In the genomic region with DNA sequence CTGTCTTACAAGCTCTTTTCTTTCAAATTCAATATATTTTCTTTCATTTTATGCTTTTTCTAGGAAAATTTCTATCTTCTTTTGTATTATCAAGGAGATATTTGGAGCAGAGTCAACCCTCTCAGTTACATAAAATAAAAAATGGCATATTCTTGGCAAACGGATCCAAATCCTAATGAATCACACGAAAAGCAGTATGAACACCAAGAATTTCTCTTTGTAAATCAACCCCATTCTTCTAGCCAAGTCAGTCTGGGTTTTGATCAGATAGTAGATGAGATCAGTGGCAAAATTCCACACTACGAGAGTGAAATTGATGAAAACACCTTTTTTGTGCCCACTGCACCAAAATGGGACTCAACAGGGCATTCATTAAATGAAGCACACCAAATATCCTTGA, we compare ENCODE assay signal across 31 cellular contexts. TPM values are rescaled to one million over a fixed set of nuclear protein-coding genes. Genes with fewer than 3 reads are reported as not detected.
"Had no signal": no experiment of that assay in that cellular context is flagged by ENCODE, and none has a peak within 500 bp of the region (broad histone marks: within the 10 kb centered on the region; RNA-seq: fewer than 3 reads in every experiment).

No MANE protein-coding gene starts in this region.

- DNase-seq: activated CD4-positive, alpha-beta memory T cell treated with anti-CD3 and anti-CD28 coated beads for 36 hours; activated CD4-positive, alpha-beta T cell treated with anti-CD3 and anti-CD28 coated beads, Interleukin-2, amount 10 ng/mL, durations not matched to agents 24 days and 14 days; activated CD4-positive, CD25-positive, alpha-beta regulatory T cell treated with anti-CD3 and anti-CD28 coated beads, Interleukin-2, amount 50 U/mL, for 72 hours; activated CD8-positive, alpha-beta memory T cell treated with anti-CD3 and anti-CD28 coated beads, Interleukin-2, amount 50 U/mL, for 4 hours; activated gamma-delta T cell; activated naive CD4-positive, alpha-beta T cell treated with anti-CD3 and anti-CD28 coated beads, Interleukin-2, amount 10 ng/mL, durations not matched to agents 7 days and 5 days; activated naive CD8-positive, alpha-beta T cell treated with anti-CD3 and anti-CD28 coated beads, Interleukin-2, amount 10 ng/mL, durations not matched to agents 7 days and 5 days; activated T-cell treated with anti-CD3 and anti-CD28 coated beads, Interleukin-2, amount 50 U/mL, for 1 hour; dermis blood vessel endothelial cell; effector CD4-positive, alpha-beta T cell; esophagus squamous epithelium; head of caudate nucleus; left ventricle myocardium inferior; nephron progenitor cell; ovary; small intestine; stimulated activated CD4-positive, alpha-beta T cell treated with anti-CD3 and anti-CD28 coated beads, Interleukin-1b, Interleukin-23, amount 100 ng/mL, for 48 hours; stimulated activated naive B cell treated with anti-CD40 and anti-IgM and Interleukin-4, amounts not matched to agents 10 μg/mL and 1 μg/mL and 100 μg/mL, for 72 hours; stomach; T-helper 2 cell; thyroid gland; upper lobe of left lung had no signal

- H3K27ac ChIP-seq: ascending aorta, gastroesophageal sphincter, left ventricle myocardium inferior, neutrophil, ovary, stomach, thyroid gland, upper lobe of left lung had no signal

- H3K36me3 Mint-ChIP-seq: activated CD4-positive, alpha-beta memory T cell treated with anti-CD3 and anti-CD28 coated beads for 36 hours; activated naive CD4-positive, alpha-beta T cell treated with anti-CD3 and anti-CD28 coated beads, Interleukin-2, amount 10 ng/mL, durations not matched to agents 7 days and 5 days; activated naive CD8-positive, alpha-beta T cell treated with anti-CD3 and anti-CD28 coated beads, Interleukin-2, amount 10 ng/mL, durations not matched to agents 7 days and 5 days; stimulated activated naive B cell treated with anti-CD40 and anti-IgM and Interleukin-4, amounts not matched to agents 10 μg/mL and 1 μg/mL and 100 μg/mL, for 72 hours had no signal

- H3K4me1 Mint-ChIP-seq: activated CD4-positive, alpha-beta T cell treated with anti-CD3 and anti-CD28 coated beads, Interleukin-2, amount 10 ng/mL, durations not matched to agents 24 days and 14 days; activated naive CD4-positive, alpha-beta T cell treated with anti-CD3 and anti-CD28 coated beads, Interleukin-2, amount 10 ng/mL, durations not matched to agents 7 days and 5 days; activated naive CD8-positive, alpha-beta T cell treated with anti-CD3 and anti-CD28 coated beads, Interleukin-2, amount 10 ng/mL, durations not matched to agents 7 days and 5 days; stimulated activated naive B cell treated with anti-CD40 and anti-IgM and Interleukin-4, amounts not matched to agents 10 μg/mL and 1 μg/mL and 100 μg/mL, for 72 hours had no signal

- H3K4me1 ChIP-seq: ascending aorta, gastroesophageal sphincter, left ventricle myocardium inferior, thyroid gland, upper lobe of left lung had no signal

- ATAC-seq: gastroesophageal sphincter; sciatic nerve; stimulated activated naive B cell treated with anti-CD40 and anti-IgM and Interleukin-4, amounts not matched to agents 10 μg/mL and 1 μg/mL and 100 μg/mL, for 72 hours had no signal

- H3K36me3 ChIP-seq: ascending aorta, esophagus squamous epithelium, gastroesophageal sphincter, left ventricle myocardium inferior, neutrophil, ovary, stomach, thyroid gland, upper lobe of left lung had no signal

- H3K27me3 ChIP-seq: ascending aorta, esophagus squamous epithelium, gastroesophageal sphincter, neutrophil, ovary, stomach, thyroid gland, upper lobe of left lung had no signal

- H3K27ac Mint-ChIP-seq: activated CD4-positive, alpha-beta memory T cell treated with anti-CD3 and anti-CD28 coated beads for 36 hours; activated CD4-positive, alpha-beta T cell treated with anti-CD3 and anti-CD28 coated beads, Interleukin-2, amount 10 ng/mL, durations not matched to agents 24 days and 14 days; activated naive CD4-positive, alpha-beta T cell treated with anti-CD3 and anti-CD28 coated beads, Interleukin-2, amount 10 ng/mL, durations not matched to agents 7 days and 5 days; activated naive CD8-positive, alpha-beta T cell treated with anti-CD3 and anti-CD28 coated beads, Interleukin-2, amount 10 ng/mL, durations not matched to agents 7 days and 5 days; activated T-helper 1 cell treated with anti-CD3 and anti-CD28 coated beads, Interleukin-12 subunit alpha, Interleukin-12 subunit beta, Interleukin-2, Interleukin-4 antibody, amounts not matched to agents 30 ng/mL and 10 ng/mL and 1 ng/mL, durations not matched to agents 14 hours and 24 hours and 36 hours; nephron progenitor cell; progenitor cell of endocrine pancreas; stimulated activated naive B cell treated with anti-CD40 and anti-IgM and Interleukin-4, amounts not matched to agents 10 μg/mL and 1 μg/mL and 100 μg/mL, for 72 hours had no signal

- H3K9me3 Mint-ChIP-seq: activated CD4-positive, alpha-beta memory T cell treated with anti-CD3 and anti-CD28 coated beads for 36 hours had no signal

- H3K27me3 Mint-ChIP-seq: activated CD4-positive, alpha-beta memory T cell treated with anti-CD3 and anti-CD28 coated beads for 36 hours; activated CD4-positive, alpha-beta T cell treated with anti-CD3 and anti-CD28 coated beads, Interleukin-2, amount 10 ng/mL, durations not matched to agents 24 days and 14 days; activated naive CD4-positive, alpha-beta T cell treated with anti-CD3 and anti-CD28 coated beads, Interleukin-2, amount 10 ng/mL, durations not matched to agents 7 days and 5 days; activated naive CD8-positive, alpha-beta T cell treated with anti-CD3 and anti-CD28 coated beads, Interleukin-2, amount 10 ng/mL, durations not matched to agents 7 days and 5 days; progenitor cell of endocrine pancreas; stimulated activated naive B cell treated with anti-CD40 and anti-IgM and Interleukin-4, amounts not matched to agents 10 μg/mL and 1 μg/mL and 100 μg/mL, for 72 hours had no signal

- H3K4me3 Mint-ChIP-seq: activated CD4-positive, alpha-beta memory T cell treated with anti-CD3 and anti-CD28 coated beads for 36 hours; activated CD4-positive, alpha-beta T cell treated with anti-CD3 and anti-CD28 coated beads, Interleukin-2, amount 10 ng/mL, durations not matched to agents 24 days and 14 days; activated naive CD4-positive, alpha-beta T cell treated with anti-CD3 and anti-CD28 coated beads, Interleukin-2, amount 10 ng/mL, durations not matched to agents 7 days and 5 days; activated naive CD8-positive, alpha-beta T cell treated with anti-CD3 and anti-CD28 coated beads, Interleukin-2, amount 10 ng/mL, durations not matched to agents 7 days and 5 days; activated T-helper 1 cell treated with anti-CD3 and anti-CD28 coated beads, Interleukin-12 subunit alpha, Interleukin-12 subunit beta, Interleukin-2, Interleukin-4 antibody, amounts not matched to agents 30 ng/mL and 10 ng/mL and 1 ng/mL, durations not matched to agents 14 hours and 24 hours and 36 hours; nephron progenitor cell; stimulated activated naive B cell treated with anti-CD40 and anti-IgM and Interleukin-4, amounts not matched to agents 10 μg/mL and 1 μg/mL and 100 μg/mL, for 72 hours had no signal

- H3K9me3 ChIP-seq: ascending aorta, gastroesophageal sphincter, neutrophil, ovary, stomach, thyroid gland had no signal

- H3K4me3 ChIP-seq: ascending aorta, esophagus squamous epithelium, gastroesophageal sphincter, left ventricle myocardium inferior, lung, ovary, stomach, thyroid gland, upper lobe of left lung had no signal

RNA-seq across cellular contexts. Expression of a gene that starts 20.6 kb away (rescaled TPM):
- total RNA-seq: activated CD4-positive, alpha-beta memory T cell treated with anti-CD3 and anti-CD28 coated beads for 36 hours; activated CD4-positive, alpha-beta T cell treated with anti-CD3 and anti-CD28 coated beads, Interleukin-2, amount 10 ng/mL, durations not matched to agents 24 days and 14 days; activated CD8-positive, alpha-beta memory T cell treated with anti-CD3 and anti-CD28 coated beads for 36 hours; activated naive CD8-positive, alpha-beta T cell treated with anti-CD3 and anti-CD28 coated beads, Interleukin-2, amount 10 ng/mL, durations not matched to agents 7 days and 5 days; activated T-helper 1 cell treated with anti-CD3 and anti-CD28 coated beads, Interleukin-12 subunit alpha, Interleukin-12 subunit beta, Interleukin-2, Interleukin-4 antibody, amounts not matched to agents 30 ng/mL and 10 ng/mL and 1 ng/mL, durations not matched to agents 14 hours and 24 hours and 36 hours; ascending aorta; fibroblast of villous mesenchyme; left ventricle myocardium inferior; sciatic nerve had no signal
